Comparison of ENCODE assay signal across 1 cellular context in the genomic region with DNA sequence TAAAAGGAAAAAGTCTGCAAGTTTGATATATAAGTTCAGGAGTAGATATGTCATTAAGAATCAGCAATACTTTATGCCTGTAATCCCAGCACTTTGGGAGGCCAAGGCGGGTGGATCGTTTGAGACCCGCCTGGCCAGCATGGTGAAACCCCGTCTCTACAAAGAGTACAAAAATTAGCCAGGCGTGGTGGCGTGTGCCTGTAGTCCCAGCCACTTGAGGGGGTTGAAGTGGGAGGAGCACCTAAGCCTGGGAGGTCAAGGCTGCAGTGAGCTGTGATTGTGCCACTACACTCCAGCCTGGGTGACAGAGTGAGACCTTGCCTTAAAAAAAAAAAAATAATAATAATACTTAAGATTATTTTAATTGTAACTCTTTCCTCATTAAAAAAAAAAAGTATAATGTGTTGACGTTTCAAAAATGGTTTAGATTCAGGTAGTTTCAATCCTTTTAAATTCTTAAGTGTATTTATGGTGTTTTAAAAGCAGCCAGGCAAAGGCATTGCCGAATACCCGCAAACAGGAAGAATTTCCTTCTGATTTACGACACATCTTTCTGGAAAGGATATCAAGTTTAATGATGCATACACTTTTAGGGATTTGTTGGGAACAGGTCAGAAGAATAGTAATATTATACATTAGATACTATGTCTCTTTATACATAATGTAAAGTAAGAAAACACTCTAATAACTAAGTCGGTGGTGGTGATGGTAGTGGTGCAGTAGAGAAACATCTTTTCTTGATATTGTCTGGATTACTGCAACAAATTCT.
TF ChIP-seq lines count a peak whose summit lies in the region.

No MANE protein-coding gene starts in this region.

TF ChIP-seq in GM23338, 12 proteins besides CTCF, POLR2A, EP300 and RAD21 (continued from another document):
- TF ChIP-seq, protein P1, sequence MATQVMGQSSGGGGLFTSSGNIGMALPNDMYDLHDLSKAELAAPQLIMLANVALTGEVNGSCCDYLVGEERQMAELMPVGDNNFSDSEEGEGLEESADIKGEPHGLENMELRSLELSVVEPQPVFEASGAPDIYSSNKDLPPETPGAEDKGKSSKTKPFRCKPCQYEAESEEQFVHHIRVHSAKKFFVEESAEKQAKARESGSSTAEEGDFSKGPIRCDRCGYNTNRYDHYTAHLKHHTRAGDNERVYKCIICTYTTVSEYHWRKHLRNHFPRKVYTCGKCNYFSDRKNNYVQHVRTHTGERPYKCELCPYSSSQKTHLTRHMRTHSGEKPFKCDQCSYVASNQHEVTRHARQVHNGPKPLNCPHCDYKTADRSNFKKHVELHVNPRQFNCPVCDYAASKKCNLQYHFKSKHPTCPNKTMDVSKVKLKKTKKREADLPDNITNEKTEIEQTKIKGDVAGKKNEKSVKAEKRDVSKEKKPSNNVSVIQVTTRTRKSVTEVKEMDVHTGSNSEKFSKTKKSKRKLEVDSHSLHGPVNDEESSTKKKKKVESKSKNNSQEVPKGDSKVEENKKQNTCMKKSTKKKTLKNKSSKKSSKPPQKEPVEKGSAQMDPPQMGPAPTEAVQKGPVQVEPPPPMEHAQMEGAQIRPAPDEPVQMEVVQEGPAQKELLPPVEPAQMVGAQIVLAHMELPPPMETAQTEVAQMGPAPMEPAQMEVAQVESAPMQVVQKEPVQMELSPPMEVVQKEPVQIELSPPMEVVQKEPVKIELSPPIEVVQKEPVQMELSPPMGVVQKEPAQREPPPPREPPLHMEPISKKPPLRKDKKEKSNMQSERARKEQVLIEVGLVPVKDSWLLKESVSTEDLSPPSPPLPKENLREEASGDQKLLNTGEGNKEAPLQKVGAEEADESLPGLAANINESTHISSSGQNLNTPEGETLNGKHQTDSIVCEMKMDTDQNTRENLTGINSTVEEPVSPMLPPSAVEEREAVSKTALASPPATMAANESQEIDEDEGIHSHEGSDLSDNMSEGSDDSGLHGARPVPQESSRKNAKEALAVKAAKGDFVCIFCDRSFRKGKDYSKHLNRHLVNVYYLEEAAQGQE (IDR thresholded peaks at IDR 0.05; ENCODE audit: unreplicated experiment): no peak
